17 cellular contexts compared by ENCODE assay signal in genomic region chr9:38339496-38339895, GRCh38. TPM values are rescaled to one million over a fixed set of nuclear protein-coding genes. Genes with fewer than 3 reads are reported as not detected.
DNase-seq lines count a peak whose midpoint lies in the region; FAIRE-seq and TF ChIP-seq lines count a peak whose summit lies in the region.
"Had no signal": no experiment of that assay in that cellular context is flagged by ENCODE, and none has a peak within 500 bp of the region (broad histone marks: within the 10 kb centered on the region; RNA-seq: fewer than 3 reads in every experiment).

No MANE protein-coding gene starts in this region.

- H3K9me3 Mint-ChIP-seq in activated CD4-positive, alpha-beta T cell treated with anti-CD3 and anti-CD28 coated beads, Interleukin-2, amount 10 ng/mL, durations not matched to agents 7 days and 5 days: no peaks in the 10 kb centered on the region
- H3K9me3 Mint-ChIP-seq: activated T-helper 17 cell treated with anti-CD3 and anti-CD28 coated beads, Interleukin-2, amount 50 U/mL, for 72 hours; CD4-positive, alpha-beta T cell; H9 had no signal

- CTCF ChIA-PET in activated CD4-positive, alpha-beta T cell treated with anti-CD3 and anti-CD28 coated beads, Interleukin-2, amount 10 ng/mL, durations not matched to agents 7 days and 5 days (lab: Charles Lee): no interaction called here

- no peak for TF ChIP-seq CTCF in foreskin fibroblast (IDR thresholded peaks at IDR 0.05; ENCODE audit: low read depth, low read length)

- DNase-seq in EH (ENCODE audit: low read depth) (peak; percentile 45), RPMI7951 (ENCODE audit: low read depth) (peak; percentile 81), foreskin fibroblast (peak; percentile 58 to 83), pons (ENCODE audit: low spot score) (peak; percentile 9), H54 (ENCODE audit: insufficient read length, low spot score) (no peak), SW480 (ENCODE audit: low spot score) (no peak)
- DNase-seq in activated CD4-positive, alpha-beta T cell treated with anti-CD3 and anti-CD28 coated beads, Interleukin-2, amount 10 ng/mL, durations not matched to agents 7 days and 5 days: no peak
- DNase-seq in activated CD4-positive, CD25-positive, alpha-beta regulatory T cell (lab: John Stamatoyannopoulos, UW): no peak
- DNase-seq: activated CD4-positive, alpha-beta T cell treated with anti-CD3 and anti-CD28 coated beads for 4 hours; CD4-positive, alpha-beta T cell; effector memory CD4-positive, alpha-beta T cell; H9; NCI-H146; stimulated activated CD4-positive, alpha-beta T cell treated with anti-CD3 and anti-CD28 coated beads, Interleukin-4, amount 100 ng/mL, for 24 hours had no signal

- TF ChIP-seq POLR2A in H54 (IDR thresholded peaks at IDR 0.05; ENCODE audit: low read depth, low read length): no peak

- H3K4me1 Mint-ChIP-seq in activated CD4-positive, alpha-beta T cell treated with anti-CD3 and anti-CD28 coated beads, Interleukin-2, amount 10 ng/mL, durations not matched to agents 7 days and 5 days: peaks cover 11% of the 10 kb centered on the region
- H3K4me1 Mint-ChIP-seq: activated T-helper 17 cell treated with anti-CD3 and anti-CD28 coated beads, Interleukin-2, amount 50 U/mL, for 72 hours had no signal

- FAIRE-seq in H54 (lab: Jason Lieb, UNC): no peak
- FAIRE-seq: urothelium cell line had no signal

- no peak overlapping the region for H3K27ac Mint-ChIP-seq in activated CD4-positive, alpha-beta T cell treated with anti-CD3 and anti-CD28 coated beads, Interleukin-2, amount 10 ng/mL, durations not matched to agents 7 days and 5 days
- H3K27ac Mint-ChIP-seq: activated T-helper 17 cell treated with anti-CD3 and anti-CD28 coated beads, Interleukin-2, amount 50 U/mL, for 72 hours; CD4-positive, alpha-beta T cell; H9; stimulated activated effector memory CD8-positive, alpha-beta T cell treated with anti-CD3 and anti-CD28 coated beads, Interleukin-12 subunit alpha, Interleukin-12 subunit beta, amount 100 ng/mL, for 72 hours had no signal

- H3K4me3 ChIP-seq in foreskin fibroblast (ENCODE audit: low read depth in 1 of 2, low read length in 2 of 2): no peak overlapping the region

- POLR2A ChIA-PET in activated CD4-positive, alpha-beta T cell treated with anti-CD3 and anti-CD28 coated beads, Interleukin-2, amount 10 ng/mL, durations not matched to agents 7 days and 5 days (lab: Charles Lee): no interaction called here

- no peaks in the 10 kb centered on the region for H3K36me3 Mint-ChIP-seq in activated CD4-positive, alpha-beta T cell treated with anti-CD3 and anti-CD28 coated beads, Interleukin-2, amount 10 ng/mL, durations not matched to agents 7 days and 5 days (ENCODE audit: low read depth)
- H3K36me3 Mint-ChIP-seq: stimulated activated effector memory CD8-positive, alpha-beta T cell treated with anti-CD3 and anti-CD28 coated beads, Interleukin-12 subunit alpha, Interleukin-12 subunit beta, amount 100 ng/mL, for 72 hours had no signal

- no peak overlapping the region for H3K4me3 Mint-ChIP-seq in activated CD4-positive, alpha-beta T cell treated with anti-CD3 and anti-CD28 coated beads, Interleukin-2, amount 10 ng/mL, durations not matched to agents 7 days and 5 days
- H3K4me3 Mint-ChIP-seq: activated T-helper 17 cell treated with anti-CD3 and anti-CD28 coated beads, Interleukin-2, amount 50 U/mL, for 72 hours; CD4-positive, alpha-beta T cell; H9; stimulated activated effector memory CD8-positive, alpha-beta T cell treated with anti-CD3 and anti-CD28 coated beads, Interleukin-12 subunit alpha, Interleukin-12 subunit beta, amount 100 ng/mL, for 72 hours had no signal

- H3K27me3 Mint-ChIP-seq in activated CD4-positive, alpha-beta T cell treated with anti-CD3 and anti-CD28 coated beads, Interleukin-2, amount 10 ng/mL, durations not matched to agents 7 days and 5 days: no peaks in the 10 kb centered on the region

RNA-seq across cellular contexts. Expression of gene ALDH1B1, which starts 53.0 kb away (rescaled TPM):
- 18.7 and 19.9 TPM in 2 replicates for total RNA-seq in RPMI7951 (2014; rRNA removed; shearing (Covaris generic))
- total RNA-seq in activated CD4-positive, alpha-beta T cell treated with anti-CD3 and anti-CD28 coated beads, Interleukin-2, amount 10 ng/mL, durations not matched to agents 7 days and 5 days: 1 to 10 TPM; 8.0 to 8.1 TPM

Comparison
In these comparisons a context has a peak if more than half of its experiments do, and no peak if none do; other contexts are left out.
1. DNase-seq: peak in EH (single experiment), RPMI7951 (single experiment), foreskin fibroblast (2 of 2) and pons (single experiment); none in activated CD4-positive, alpha-beta T cell treated with anti-CD3 and anti-CD28 coated beads, Interleukin-2, amount 10 ng/mL, durations not matched to agents 7 days and 5 days (single experiment), H54 (single experiment), activated CD4-positive, CD25-positive, alpha-beta regulatory T cell (0 of 4) and SW480 (single experiment).